Comparison of ENCODE assay signal across 9 cellular contexts in the genomic region with DNA sequence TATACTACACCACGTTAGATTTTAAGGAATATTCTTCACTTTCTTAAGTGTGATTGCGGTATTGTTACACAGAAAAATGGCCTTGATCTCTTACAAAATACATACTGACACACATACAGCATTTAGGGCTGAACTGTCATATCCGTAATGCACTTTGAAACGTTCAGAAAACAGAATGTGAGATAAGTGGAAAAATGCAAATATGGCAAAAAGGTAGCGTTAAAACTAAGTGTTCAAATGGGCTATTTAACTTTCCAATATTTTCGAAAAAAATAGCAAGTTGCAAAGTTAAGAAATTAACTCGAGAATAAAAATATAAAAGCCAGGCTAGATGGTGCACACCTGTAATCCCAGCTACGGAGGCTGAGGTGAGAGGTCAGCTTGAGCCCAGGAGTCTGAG. TPM values are rescaled to one million over a fixed set of nuclear protein-coding genes. Genes with fewer than 3 reads are reported as not detected.
A peak's percentile ranks its signal among the peaks of the same experiment; 100 is the strongest.
DNase-seq lines count a peak whose midpoint lies in the region; ATAC-seq, FAIRE-seq and TF ChIP-seq lines count a peak whose summit lies in the region.
"Had no signal": no experiment of that assay in that cellular context is flagged by ENCODE, and none has a peak within 500 bp of the region (broad histone marks: within the 10 kb centered on the region; RNA-seq: fewer than 3 reads in every experiment).

No MANE protein-coding gene starts in this region.

- H2BK15ac ChIP-seq in mesendoderm (replicated peaks; ENCODE audit: low read depth): no peak overlapping the region

- no peak overlapping the region for H3K27ac Mint-ChIP-seq in activated naive CD4-positive, alpha-beta T cell treated with anti-CD3 and anti-CD28 coated beads for 36 hours
- H3K27ac Mint-ChIP-seq in astrocyte (ENCODE audit: unreplicated experiment): peak overlapping the region; percentile 99

- H3K4me1 ChIP-seq in astrocyte (ENCODE audit: insufficient read depth, low read length) (peaks cover 25% of the 10 kb centered on the region), mesendoderm (ENCODE audit: control insufficient read depth, low read depth, low read length) (peaks cover 5% of the 10 kb centered on the region), upper lobe of left lung (peaks cover 35 to 48% (median 39%) of the 10 kb centered on the region in 4 donors)

- CTCF ChIA-PET in activated naive CD4-positive, alpha-beta T cell treated with anti-CD3 and anti-CD28 coated beads for 36 hours (lab: Charles Lee): no interaction called here

- H3K79me1 ChIP-seq in mesendoderm (ENCODE audit: low read length): no peaks in the 10 kb centered on the region

- TF ChIP-seq POLR2A in upper lobe of left lung (IDR thresholded peaks at IDR 0.05): no peak

- peak overlapping the region; percentile 86 for H3K4me3 Mint-ChIP-seq in activated naive CD4-positive, alpha-beta T cell treated with anti-CD3 and anti-CD28 coated beads for 36 hours
- H3K4me3 Mint-ChIP-seq in astrocyte (ENCODE audit: unreplicated experiment): peak overlapping the region; percentile 82

- H3K9me3 ChIP-seq in astrocyte (ENCODE audit: insufficient read depth, low read depth, low read length) (no peaks in the 10 kb centered on the region), upper lobe of left lung (peaks cover 0 to 4% (median 0%) of the 10 kb centered on the region in 4 donors)

- H2BK120ac ChIP-seq in mesendoderm (ENCODE audit: low read depth, low read length): peak overlapping the region; percentile 76

- no peak overlapping the region for H2AK5ac ChIP-seq in mesendoderm (ENCODE audit: low read length)

- H3K56ac ChIP-seq in mesendoderm (ENCODE audit: low read length): no peak overlapping the region

- no peaks in the 10 kb centered on the region for H3K27me3 Mint-ChIP-seq in activated naive CD4-positive, alpha-beta T cell treated with anti-CD3 and anti-CD28 coated beads for 36 hours (ENCODE audit: low read depth)
- no peaks in the 10 kb centered on the region for H3K27me3 Mint-ChIP-seq in astrocyte (ENCODE audit: low read depth, unreplicated experiment)

- no peak for ATAC-seq in upper lobe of left lung (ENCODE audit: low FRiP score in 2 of 2)

- no peak overlapping the region for H3K23ac ChIP-seq in mesendoderm (ENCODE audit: low read length)

- H3K4me2 ChIP-seq in astrocyte (ENCODE audit: low read length) (peak overlapping the region; percentile 90), mesendoderm (ENCODE audit: low read length) (no peak overlapping the region)

- no peak overlapping the region for H4K8ac ChIP-seq in mesendoderm (ENCODE audit: low read depth, low read length)

- H3K36me3 ChIP-seq in astrocyte (ENCODE audit: insufficient read depth, low read length): peaks cover 2% of the 10 kb centered on the region
- no peaks in the 10 kb centered on the region for H3K36me3 ChIP-seq in mesendoderm (ENCODE audit: control insufficient read depth, insufficient read depth, low read length)
- peaks cover 0 to 4% (median 0%) of the 10 kb centered on the region in 4 donors for H3K36me3 ChIP-seq in upper lobe of left lung

- H3K9me3 Mint-ChIP-seq in activated naive CD4-positive, alpha-beta T cell treated with anti-CD3 and anti-CD28 coated beads for 36 hours: no peaks in the 10 kb centered on the region
- no peaks in the 10 kb centered on the region for H3K9me3 Mint-ChIP-seq in astrocyte (ENCODE audit: unreplicated experiment)

- peak overlapping the region; percentile 98 for H3K27ac ChIP-seq in astrocyte (ENCODE audit: low read depth, low read length)
- H3K27ac ChIP-seq in mesendoderm (ENCODE audit: low read depth, low read length): no peak overlapping the region
- peak overlapping the region; percentile 87 to 99 (median 98) for H3K27ac ChIP-seq in upper lobe of left lung
- H3K27ac ChIP-seq: RWPE1 had no signal

- H4K5ac ChIP-seq in mesendoderm (ENCODE audit: low read length): no peak overlapping the region

- WGBS in mesendoderm (ENCODE audit: extremely low coverage, insufficient coverage, low lambda C conversion rate): no CpG with 5 or more reads among the region's 8 CpGs
- WGBS in upper lobe of left lung, 2 donors: 66 to 67% methylated on average over 8 of the region's 8 CpGs

- no peak overlapping the region for H3K4ac ChIP-seq in mesendoderm (ENCODE audit: low read depth, low read length)

- no peak for DNase-seq in activated naive CD4-positive, alpha-beta T cell treated with anti-CD3 and anti-CD28 coated beads for 36 hours
- DNase-seq in activated naive CD4-positive, alpha-beta T cell treated with anti-CD3 and anti-CD28 coated beads, Interleukin-2, amount 50 U/mL, for 16 hours: no peak
- DNase-seq in astrocyte (ENCODE audit: low read depth) (no peak), mesendoderm (no peak), upper lobe of left lung (no peak), middle frontal gyrus (ENCODE audit: extremely low spot score, low spot score) (no peak), T-helper 9 cell (no peak), 8988T (no peak)

- no peak for FAIRE-seq in astrocyte (lab: Jason Lieb, UNC)

- H3K27me3 ChIP-seq in astrocyte (ENCODE audit: insufficient read depth, low read length) (no peaks in the 10 kb centered on the region), mesendoderm (ENCODE audit: insufficient read depth, low read length, poor library complexity) (no peaks in the 10 kb centered on the region), upper lobe of left lung (no peaks in the 10 kb centered on the region)

- no peak for TF ChIP-seq CTCF in astrocyte (IDR thresholded peaks at IDR 0.05; ENCODE audit: insufficient read depth, low read depth, low read length)
- TF ChIP-seq CTCF in upper lobe of left lung (IDR thresholded peaks at IDR 0.05): no peak

- no peak overlapping the region for H3K18ac ChIP-seq in mesendoderm (ENCODE audit: low read length)

- H3K4me1 Mint-ChIP-seq in activated naive CD4-positive, alpha-beta T cell treated with anti-CD3 and anti-CD28 coated beads for 36 hours (ENCODE audit: low read depth): peaks cover 37% of the 10 kb centered on the region
- H3K4me1 Mint-ChIP-seq in astrocyte (ENCODE audit: low read depth, unreplicated experiment): peaks cover 24% of the 10 kb centered on the region

- H3K79me2 ChIP-seq in astrocyte (ENCODE audit: insufficient read depth, low read length) (peaks cover 61% of the 10 kb centered on the region), mesendoderm (ENCODE audit: control insufficient read depth, insufficient read depth, low read length) (no peaks in the 10 kb centered on the region)

- no peak for TF ChIP-seq EP300 in upper lobe of left lung (IDR thresholded peaks at IDR 0.05)

- peak overlapping the region; percentile 77 for H3K4me3 ChIP-seq in astrocyte (ENCODE audit: insufficient read depth, low read depth, low read length)
- H3K4me3 ChIP-seq in mesendoderm (ENCODE audit: low read length): no peak overlapping the region
- H3K4me3 ChIP-seq in upper lobe of left lung: peak overlapping the region in 3 of 4 donors; percentile 57 to 77 (median 68)

- H3K36me3 Mint-ChIP-seq in activated naive CD4-positive, alpha-beta T cell treated with anti-CD3 and anti-CD28 coated beads for 36 hours (ENCODE audit: low read depth): peaks cover 11% of the 10 kb centered on the region
- no peaks in the 10 kb centered on the region for H3K36me3 Mint-ChIP-seq in astrocyte (ENCODE audit: low read depth, unreplicated experiment)

- H4K20me1 ChIP-seq in astrocyte (ENCODE audit: insufficient read depth, low read length): peaks cover 19% of the 10 kb centered on the region

- no peak overlapping the region for H2BK5ac ChIP-seq in mesendoderm (ENCODE audit: low read length)

- H2AFZ ChIP-seq in astrocyte (ENCODE audit: low read depth, low read length): no peak overlapping the region

- intact Hi-C loops in activated naive CD4-positive, alpha-beta T cell treated with anti-CD3 and anti-CD28 coated beads for 36 hours (cut with micrococcal nuclease): loop anchor here (5.0 to 10.0 kb wide), 3 partner anchors 264 to 976 kb away; partner anchors contain the start of genes MNS1 and POLR2M

- peak overlapping the region; percentile 98 for H3K9ac ChIP-seq in astrocyte (ENCODE audit: low read length)
- no peak overlapping the region for H3K9ac ChIP-seq in mesendoderm (ENCODE audit: low read length)

RNA-seq across cellular contexts. Expression of gene ZNF280D, which starts 1.7 kb away (rescaled TPM):
- 10 to 100 TPM; 13.7 to 16.8 TPM for total RNA-seq in activated naive CD4-positive, alpha-beta T cell treated with anti-CD3 and anti-CD28 coated beads for 36 hours
- total RNA-seq in astrocyte (13.7 and 14.5 TPM in 2 replicates), upper lobe of left lung (10 to 100 TPM; 21.2 to 67.4 (median 32.3) TPM)
- 15.2 TPM for polyA plus RNA-seq in mesendoderm (2013, experiment 1 of 2)
- 14.3 TPM for polyA plus RNA-seq in mesendoderm (2013, experiment 2 of 2)
